In genomic region chr4:186904104-186904503, GRCh38 we compare ENCODE assay signal across 13 cellular contexts.
DNase-seq lines count a peak whose midpoint lies in the region; TF ChIP-seq lines count a peak whose summit lies in the region.
"Had no signal": no experiment of that assay in that cellular context is flagged by ENCODE, and none has a peak within 500 bp of the region (broad histone marks: within the 10 kb centered on the region; RNA-seq: fewer than 3 reads in every experiment).

No MANE protein-coding gene starts in this region.

- peak overlapping the region; percentile 81 for H3K27ac ChIP-seq in ACC112 (ENCODE audit: low read depth, low read length)
- peak overlapping the region in 1 of 2 donors; percentile 22 for H3K27ac ChIP-seq in tibial artery
- H3K27ac ChIP-seq: adrenal gland had no signal

- no peaks in the 10 kb centered on the region for H3K79me2 ChIP-seq in ACC112 (ENCODE audit: control insufficient read depth, insufficient read depth, low read length, unreplicated experiment)

- intact Hi-C loops in tibial artery (cut with DNase I; ENCODE audit: low total_unique reads), result no loop called here

- H2AFZ ChIP-seq in ACC112 (ENCODE audit: low read length, unreplicated experiment), result no peak overlapping the region

- H3K36me3 ChIP-seq in ACC112 (ENCODE audit: insufficient read depth, low read length) (no peaks in the 10 kb centered on the region), tibial artery (no peaks in the 10 kb centered on the region)
- H3K36me3 ChIP-seq: adrenal gland had no signal

- H3K4me3 ChIP-seq in ACC112 (ENCODE audit: low read depth, low read length) (peak overlapping the region; percentile 20; the same call in 1 of the 2 replicates), tibial artery (no peak overlapping the region)
- H3K4me3 ChIP-seq: adrenal gland had no signal

- H3K27me3 ChIP-seq in ACC112 (ENCODE audit: insufficient read depth, low read length), result no peaks in the 10 kb centered on the region
- no peaks in the 10 kb centered on the region for H3K27me3 ChIP-seq in tibial artery
- H3K27me3 ChIP-seq: adrenal gland had no signal

- DNase-seq in HPDE6-E6E7 (ENCODE audit: extremely low spot score), result peak; percentile 60
- peak; percentile 63 for DNase-seq in astrocyte of the hippocampus (ENCODE audit: low read depth, low spot score)
- peak; percentile 92 for DNase-seq in iris pigment epithelial cell (ENCODE audit: low read depth)
- DNase-seq in T-helper 9 cell, result no peak
- no peak for DNase-seq in Ammon's horn (ENCODE audit: low spot score)
- DNase-seq in tibial artery, result no peak
- DNase-seq in stimulated activated CD4-positive, alpha-beta T cell treated with anti-CD3 and anti-CD28 coated beads, Interleukin-1b, Interleukin-23, amount 100 ng/mL, for 48 hours, result no peak
- DNase-seq: activated CD4-positive, alpha-beta T cell treated with anti-CD3 and anti-CD28 coated beads, Interleukin-2, amount 50 U/mL, for 48 hours; adrenal gland; C1 segment of cervical spinal cord; stimulated activated CD4-positive, alpha-beta T cell treated with anti-CD3 and anti-CD28 coated beads, Interleukin-15, amount 100 ng/mL, for 24 hours; SW 1271 had no signal

- TF ChIP-seq CTCF in tibial artery (IDR thresholded peaks at IDR 0.05), result no peak

- H3K9me3 ChIP-seq in tibial artery, result no peaks in the 10 kb centered on the region
- H3K9me3 ChIP-seq: adrenal gland had no signal

- H3K4me1 ChIP-seq in ACC112 (ENCODE audit: control insufficient read depth, insufficient read depth, low read length, unreplicated experiment), result peaks cover 30% of the 10 kb centered on the region
- peaks cover 0 to 29% (median 2%) of the 10 kb centered on the region in 4 donors for H3K4me1 ChIP-seq in tibial artery
- H3K4me1 ChIP-seq: adrenal gland had no signal

Comparison
In these comparisons a context has a peak if more than half of its experiments do, and no peak if none do; other contexts are left out.
1. DNase-seq: peak in HPDE6-E6E7 (single experiment), astrocyte of the hippocampus (single experiment) and iris pigment epithelial cell (single experiment); none in T-helper 9 cell (single experiment), Ammon's horn (single experiment), tibial artery (0 of 2) and stimulated activated CD4-positive, alpha-beta T cell treated with anti-CD3 and anti-CD28 coated beads, Interleukin-1b, Interleukin-23, amount 100 ng/mL, for 48 hours (single experiment).